Comparison of ENCODE assay signal across 8 cellular contexts in the genomic region with DNA sequence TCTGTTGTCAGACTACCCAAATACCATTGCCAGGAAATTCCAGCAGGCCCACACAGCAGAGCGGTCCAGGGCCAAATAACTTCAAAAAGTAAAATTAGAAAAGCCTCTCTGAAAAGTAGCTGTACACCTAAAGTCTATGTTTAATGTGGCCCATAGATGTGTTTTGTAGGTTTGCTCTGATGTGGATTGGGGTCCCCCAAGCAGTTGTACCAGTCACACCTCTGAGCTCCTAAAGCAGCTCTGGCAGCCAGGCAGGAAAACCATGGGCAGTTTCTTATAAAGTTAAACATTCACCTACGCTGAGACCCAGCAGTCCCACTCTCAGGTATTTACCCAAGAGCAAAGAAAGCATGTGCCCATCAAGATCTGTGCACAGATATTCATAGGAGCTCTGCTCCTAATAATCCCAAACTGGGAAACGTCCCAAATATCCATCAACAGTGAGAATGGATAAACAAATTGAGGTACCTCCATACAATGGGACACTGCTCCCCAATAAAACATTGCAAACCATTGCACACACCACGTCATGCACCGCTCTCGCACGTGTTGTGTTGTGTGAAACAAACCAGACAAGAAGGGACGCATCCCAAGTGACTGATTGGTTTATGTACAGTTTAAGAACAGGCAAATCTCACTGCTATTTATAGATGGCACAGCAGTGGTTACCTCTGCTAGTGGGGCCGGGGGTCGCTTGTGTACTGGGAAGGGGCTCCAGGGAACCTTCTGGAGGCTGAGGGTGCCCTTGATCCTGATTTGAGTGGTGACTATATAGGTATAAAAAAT.
DNase-seq lines count a peak whose midpoint lies in the region; ATAC-seq lines count a peak whose summit lies in the region.

No MANE protein-coding gene starts in this region.

- peaks cover 35% of the 10 kb centered on the region for H3K4me1 Mint-ChIP-seq in T-helper 2 cell treated with Interferon-gamma antibody and Interleukin-4, amounts not matched to agents 5 μg/mL and 100 μg/mL, for 36 hours (ENCODE audit: low read depth)
- H3K4me1 Mint-ChIP-seq in stimulated activated naive CD8-positive, alpha-beta T cell treated with anti-CD3 and anti-CD28 coated beads, Interleukin-15, amount 100 ng/mL, for 72 hours = peaks cover 55% of the 10 kb centered on the region

- H3K36me3 Mint-ChIP-seq in T-helper 2 cell treated with Interferon-gamma antibody and Interleukin-4, amounts not matched to agents 5 μg/mL and 100 μg/mL, for 36 hours (ENCODE audit: low read depth) = no peaks in the 10 kb centered on the region

- no peaks in the 10 kb centered on the region for H3K9me3 Mint-ChIP-seq in T-helper 2 cell treated with Interferon-gamma antibody and Interleukin-4, amounts not matched to agents 5 μg/mL and 100 μg/mL, for 36 hours
- no peaks in the 10 kb centered on the region for H3K9me3 Mint-ChIP-seq in stimulated activated naive CD8-positive, alpha-beta T cell treated with anti-CD3 and anti-CD28 coated beads, Interleukin-15, amount 100 ng/mL, for 72 hours

- H3K4me3 Mint-ChIP-seq in T-helper 2 cell treated with Interferon-gamma antibody and Interleukin-4, amounts not matched to agents 5 μg/mL and 100 μg/mL, for 36 hours = peak overlapping the region; percentile 71
- H3K4me3 Mint-ChIP-seq in stimulated activated naive CD8-positive, alpha-beta T cell treated with anti-CD3 and anti-CD28 coated beads, Interleukin-15, amount 100 ng/mL, for 72 hours = peak overlapping the region; percentile 66 to 67

- H3K27me3 Mint-ChIP-seq in T-helper 2 cell treated with Interferon-gamma antibody and Interleukin-4, amounts not matched to agents 5 μg/mL and 100 μg/mL, for 36 hours (ENCODE audit: low read depth) = peaks cover 3% of the 10 kb centered on the region
- peaks cover 21% of the 10 kb centered on the region for H3K27me3 Mint-ChIP-seq in stimulated activated naive CD8-positive, alpha-beta T cell treated with anti-CD3 and anti-CD28 coated beads, Interleukin-15, amount 100 ng/mL, for 72 hours

- peak overlapping the region; percentile 69 for H3K27ac Mint-ChIP-seq in T-helper 2 cell treated with Interferon-gamma antibody and Interleukin-4, amounts not matched to agents 5 μg/mL and 100 μg/mL, for 36 hours
- H3K27ac Mint-ChIP-seq in stimulated activated naive CD8-positive, alpha-beta T cell treated with anti-CD3 and anti-CD28 coated beads, Interleukin-15, amount 100 ng/mL, for 72 hours = peak overlapping the region; percentile 87 to 90

- peak; percentile 55 for ATAC-seq in stimulated activated naive CD8-positive, alpha-beta T cell treated with anti-CD3 and anti-CD28 coated beads, Interleukin-15, amount 100 ng/mL, for 72 hours

- DNase-seq in T-helper 2 cell treated with Interferon-gamma antibody and Interleukin-4, amounts not matched to agents 5 μg/mL and 100 μg/mL, for 36 hours (ENCODE audit: low spot score) = no peak
- no peak for DNase-seq in T-helper 2 cell
- DNase-seq in NAMALWA (ENCODE audit: low spot score) = peak; percentile 81
- DNase-seq in germinal center (ENCODE audit: low spot score) = peak; percentile 37
- peak in 1 of 2 donors; percentile 26 for DNase-seq in stimulated activated naive CD8-positive, alpha-beta T cell treated with anti-CD3 and anti-CD28 coated beads, Interleukin-15, amount 100 ng/mL, for 72 hours
- DNase-seq in stimulated activated CD4-positive, alpha-beta T cell treated with anti-CD3 and anti-CD28 coated beads, Interleukin-12 subunit alpha, Interleukin-12 subunit beta, amount 100 ng/mL, for 4 hours = no peak
- no peak for DNase-seq in stimulated activated CD4-positive, alpha-beta T cell treated with anti-CD3 and anti-CD28 coated beads, Interleukin-2, amount 100 ng/mL, for 48 hours
- DNase-seq in NCI-H226 = no peak

Comparison
In these comparisons a context has a peak if more than half of its experiments do, and no peak if none do; other contexts are left out.
1. DNase-seq: peak in NAMALWA (single experiment) and germinal center (single experiment); none in T-helper 2 cell treated with Interferon-gamma antibody and Interleukin-4, amounts not matched to agents 5 μg/mL and 100 μg/mL, for 36 hours (single experiment), T-helper 2 cell (0 of 5), stimulated activated CD4-positive, alpha-beta T cell treated with anti-CD3 and anti-CD28 coated beads, Interleukin-12 subunit alpha, Interleukin-12 subunit beta, amount 100 ng/mL, for 4 hours (single experiment), stimulated activated CD4-positive, alpha-beta T cell treated with anti-CD3 and anti-CD28 coated beads, Interleukin-2, amount 100 ng/mL, for 48 hours (0 of 2) and NCI-H226 (single experiment).